ENCODE assay signal across 2 cellular contexts in genomic region chr10:43737003-43737402, GRCh38.
TF ChIP-seq lines count a peak whose summit lies in the region.

No MANE protein-coding gene starts in this region.

TF ChIP-seq in SK-N-SH, 30 proteins besides CTCF, POLR2A, EP300 and RAD21:
- TF ChIP-seq USF1 (IDR thresholded peaks at IDR 0.05; ENCODE audit: borderline replicate concordance, low read depth) (no peak), FOXJ3 (CRISPR knock-in tag; IDR thresholded peaks at IDR 0.05) (no peak), SMC3 (IDR thresholded peaks at IDR 0.05; ENCODE audit: low read depth, low read length) (no peak; the same call in 1 of the 2 replicates), FOSL2 (IDR thresholded peaks at IDR 0.05; ENCODE audit: borderline replicate concordance, low read depth) (no peak)
TF ChIP-seq in SK-N-SH: peak in this region for 0.

TF ChIP-seq in SK-N-SH treated with all-trans-retinoic acid at 6 μM for 48 hours, 23 proteins besides CTCF, POLR2A, EP300 and RAD21:
- no peak for TF ChIP-seq RARB (CRISPR knock-in tag; IDR thresholded peaks at IDR 0.05)
- no peak for TF ChIP-seq PPARA (CRISPR knock-in tag; IDR thresholded peaks at IDR 0.05; ENCODE audit: borderline replicate concordance)
- no peak for TF ChIP-seq ZNF8 (CRISPR knock-in tag; IDR thresholded peaks at IDR 0.05)
- TF ChIP-seq ARNTL (CRISPR knock-in tag; IDR thresholded peaks at IDR 0.05; ENCODE audit: borderline replicate concordance, low read depth): no peak
- no peak for TF ChIP-seq ZC3H10 (CRISPR knock-in tag; IDR thresholded peaks at IDR 0.05)
- no peak for TF ChIP-seq ESRRG (CRISPR knock-in tag; IDR thresholded peaks at IDR 0.05)
TF ChIP-seq in SK-N-SH treated with all-trans-retinoic acid at 6 μM for 48 hours: peak in this region for 0.
